ENCODE assay signal across 27 cellular contexts in the genomic region with DNA sequence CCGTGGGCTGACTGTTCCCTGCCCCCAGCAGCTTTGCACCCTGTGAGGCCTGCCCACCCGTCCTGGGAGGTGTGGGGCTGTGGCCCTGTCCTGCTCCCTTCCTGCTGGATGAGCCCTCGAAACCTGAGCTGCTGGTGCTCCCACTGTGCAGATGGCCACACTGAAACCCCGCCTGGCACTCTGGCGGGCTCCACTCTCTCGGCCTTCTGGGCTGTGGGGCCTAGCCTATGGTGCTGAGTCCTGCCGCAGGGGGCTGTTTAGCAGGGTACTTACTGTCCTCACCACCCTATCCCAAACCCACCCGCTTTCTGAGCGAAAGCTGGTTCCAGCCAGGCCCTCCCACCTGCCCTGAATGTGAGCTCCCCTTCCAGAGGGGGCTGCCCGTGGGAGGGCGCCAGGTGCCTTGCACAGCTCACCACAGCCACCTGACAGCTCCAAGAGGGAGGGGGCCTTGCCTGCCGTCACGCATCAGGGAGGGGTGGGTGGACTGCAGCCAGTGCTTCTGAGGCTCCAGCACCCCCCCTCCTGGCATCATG. TPM values are rescaled to one million over a fixed set of nuclear protein-coding genes. Genes with fewer than 3 reads are reported as not detected.
DNase-seq lines count a peak whose midpoint lies in the region; ATAC-seq lines count a peak whose summit lies in the region.
"Had no signal": no experiment of that assay in that cellular context is flagged by ENCODE, and none has a peak within 500 bp of the region (broad histone marks: within the 10 kb centered on the region; RNA-seq: fewer than 3 reads in every experiment).

No MANE protein-coding gene starts in this region.

- CTCF ChIA-PET in activated CD8-positive, alpha-beta memory T cell treated with anti-CD3 and anti-CD28 coated beads, Interleukin-2, amount 10 ng/mL, durations not matched to agents 7 days and 5 days (lab: Charles Lee) = interaction anchor here (1.0 to 1.7 kb wide), 2 partner anchors 11 to 45 kb away, joined by 3 to 5 read pairs; no protein-coding TSS in a partner anchor

- no peaks in the 10 kb centered on the region for H3K9me3 Mint-ChIP-seq in activated CD8-positive, alpha-beta memory T cell treated with anti-CD3 and anti-CD28 coated beads, Interleukin-2, amount 10 ng/mL, durations not matched to agents 7 days and 5 days (ENCODE audit: low read depth)
- no peaks in the 10 kb centered on the region for H3K9me3 Mint-ChIP-seq in stimulated activated effector memory CD8-positive, alpha-beta T cell treated with anti-CD3 and anti-CD28 coated beads, Interleukin-12 subunit alpha, Interleukin-12 subunit beta, amount 100 ng/mL, for 72 hours
- H3K9me3 Mint-ChIP-seq: brain, nephron progenitor cell had no signal

- H3K27me3 Mint-ChIP-seq in activated CD8-positive, alpha-beta memory T cell treated with anti-CD3 and anti-CD28 coated beads, Interleukin-2, amount 10 ng/mL, durations not matched to agents 7 days and 5 days = no peaks in the 10 kb centered on the region
- H3K27me3 Mint-ChIP-seq: brain had no signal

- peak; percentile 13 for ATAC-seq in activated CD8-positive, alpha-beta memory T cell treated with anti-CD3 and anti-CD28 coated beads, Interleukin-2, amount 10 ng/mL, durations not matched to agents 7 days and 5 days
- no peak for ATAC-seq in stimulated activated effector memory CD8-positive, alpha-beta T cell treated with anti-CD3 and anti-CD28 coated beads, Interleukin-12 subunit alpha, Interleukin-12 subunit beta, amount 100 ng/mL, for 72 hours
- ATAC-seq: gastroesophageal sphincter, left colon had no signal

- no peak for DNase-seq in activated CD8-positive, alpha-beta memory T cell treated with anti-CD3 and anti-CD28 coated beads, Interleukin-2, amount 10 ng/mL, durations not matched to agents 7 days and 5 days
- no peak for DNase-seq in activated CD8-positive, alpha-beta memory T cell treated with anti-CD3 and anti-CD28 coated beads, Interleukin-2, amount 50 U/mL, for 4 hours
- DNase-seq in DMS 273 treated with DMSO at 0.1 percent for 48 hours (lab: John Stamatoyannopoulos, UW) = peak; percentile 41
- DNase-seq in NCI-H345 treated with DMSO at 0.1 percent for 48 hours (lab: John Stamatoyannopoulos, UW; ENCODE audit: unreplicated experiment) = peak; percentile 49
- peak; percentile 74 for DNase-seq in left kidney (ENCODE audit: low read depth, low spot score)
- DNase-seq in stimulated activated effector memory CD8-positive, alpha-beta T cell treated with anti-CD3 and anti-CD28 coated beads, Interleukin-12 subunit alpha, Interleukin-12 subunit beta, amount 100 ng/mL, for 72 hours (ENCODE audit: low spot score in 2 of 2) = no peak
- no peak for DNase-seq in NCI-H1105 treated with DMSO at 0.1 percent for 48 hours (lab: John Stamatoyannopoulos, UW)
- no peak for DNase-seq in KG1 (lab: John Stamatoyannopoulos, UW)
- DNase-seq: activated CD8-positive, alpha-beta memory T cell treated with anti-CD3 and anti-CD28 coated beads, Interleukin-2, amount 50 U/mL, for 48 hours; BE2C; Caco-2; left colon; NCI-H1092 treated with DMSO at 0.1 percent for 48 hours; NCI-H1930; NCI-H526; nephron progenitor cell; SIG-M5; SW 1271; T1000; trophoblast cell; WERI-Rb-1 had no signal

- no peak overlapping the region for H3K27ac Mint-ChIP-seq in activated CD8-positive, alpha-beta memory T cell treated with anti-CD3 and anti-CD28 coated beads, Interleukin-2, amount 10 ng/mL, durations not matched to agents 7 days and 5 days
- no peak overlapping the region for H3K27ac Mint-ChIP-seq in stimulated activated effector memory CD8-positive, alpha-beta T cell treated with anti-CD3 and anti-CD28 coated beads, Interleukin-12 subunit alpha, Interleukin-12 subunit beta, amount 100 ng/mL, for 72 hours
- H3K27ac Mint-ChIP-seq: nephron progenitor cell had no signal

- H3K36me3 Mint-ChIP-seq in activated CD8-positive, alpha-beta memory T cell treated with anti-CD3 and anti-CD28 coated beads, Interleukin-2, amount 10 ng/mL, durations not matched to agents 7 days and 5 days = peaks cover 12% of the 10 kb centered on the region
- H3K36me3 Mint-ChIP-seq in stimulated activated effector memory CD8-positive, alpha-beta T cell treated with anti-CD3 and anti-CD28 coated beads, Interleukin-12 subunit alpha, Interleukin-12 subunit beta, amount 100 ng/mL, for 72 hours = peaks cover 41% of the 10 kb centered on the region

- no peaks in the 10 kb centered on the region for H3K4me1 Mint-ChIP-seq in activated CD8-positive, alpha-beta memory T cell treated with anti-CD3 and anti-CD28 coated beads, Interleukin-2, amount 10 ng/mL, durations not matched to agents 7 days and 5 days
- H3K4me1 Mint-ChIP-seq in stimulated activated effector memory CD8-positive, alpha-beta T cell treated with anti-CD3 and anti-CD28 coated beads, Interleukin-12 subunit alpha, Interleukin-12 subunit beta, amount 100 ng/mL, for 72 hours = no peaks in the 10 kb centered on the region
- H3K4me1 Mint-ChIP-seq: brain had no signal

- H3K4me3 Mint-ChIP-seq in activated CD8-positive, alpha-beta memory T cell treated with anti-CD3 and anti-CD28 coated beads, Interleukin-2, amount 10 ng/mL, durations not matched to agents 7 days and 5 days = no peak overlapping the region
- H3K4me3 Mint-ChIP-seq in stimulated activated effector memory CD8-positive, alpha-beta T cell treated with anti-CD3 and anti-CD28 coated beads, Interleukin-12 subunit alpha, Interleukin-12 subunit beta, amount 100 ng/mL, for 72 hours = no peak overlapping the region
- H3K4me3 Mint-ChIP-seq: brain, nephron progenitor cell had no signal

RNA-seq across cellular contexts. Expression of gene SLC25A47, which starts 7.3 kb away (rescaled TPM):
- not detected for total RNA-seq in activated CD8-positive, alpha-beta memory T cell treated with anti-CD3 and anti-CD28 coated beads, Interleukin-2, amount 10 ng/mL, durations not matched to agents 7 days and 5 days
- total RNA-seq: Caco-2, cerebellum, endothelial cell of umbilical vein, right cardiac atrium, subcutaneous adipose tissue had no signal

RNA-seq across cellular contexts. Expression of gene SLC25A29, which starts 24.2 kb away (rescaled TPM):
- 10 to 100 TPM; 15.9 to 21.6 TPM for total RNA-seq in activated CD8-positive, alpha-beta memory T cell treated with anti-CD3 and anti-CD28 coated beads, Interleukin-2, amount 10 ng/mL, durations not matched to agents 7 days and 5 days

RNA-seq across cellular contexts. Expression of gene WDR25, which starts 45.8 kb away (rescaled TPM):
- 1 to 10 TPM; 8.1 to 9.5 TPM for total RNA-seq in activated CD8-positive, alpha-beta memory T cell treated with anti-CD3 and anti-CD28 coated beads, Interleukin-2, amount 10 ng/mL, durations not matched to agents 7 days and 5 days

Comparison
In these comparisons a context has a peak if more than half of its experiments do, and no peak if none do; other contexts are left out.
1. DNase-seq: peak in DMS 273 treated with DMSO at 0.1 percent for 48 hours (single experiment), NCI-H345 treated with DMSO at 0.1 percent for 48 hours (single experiment) and left kidney (single experiment); none in activated CD8-positive, alpha-beta memory T cell treated with anti-CD3 and anti-CD28 coated beads, Interleukin-2, amount 10 ng/mL, durations not matched to agents 7 days and 5 days (single experiment), activated CD8-positive, alpha-beta memory T cell treated with anti-CD3 and anti-CD28 coated beads, Interleukin-2, amount 50 U/mL, for 4 hours (single experiment), stimulated activated effector memory CD8-positive, alpha-beta T cell treated with anti-CD3 and anti-CD28 coated beads, Interleukin-12 subunit alpha, Interleukin-12 subunit beta, amount 100 ng/mL, for 72 hours (0 of 2), NCI-H1105 treated with DMSO at 0.1 percent for 48 hours (single experiment) and KG1 (single experiment).